Comparison of ENCODE assay signal across 1 cellular context in the genomic region with DNA sequence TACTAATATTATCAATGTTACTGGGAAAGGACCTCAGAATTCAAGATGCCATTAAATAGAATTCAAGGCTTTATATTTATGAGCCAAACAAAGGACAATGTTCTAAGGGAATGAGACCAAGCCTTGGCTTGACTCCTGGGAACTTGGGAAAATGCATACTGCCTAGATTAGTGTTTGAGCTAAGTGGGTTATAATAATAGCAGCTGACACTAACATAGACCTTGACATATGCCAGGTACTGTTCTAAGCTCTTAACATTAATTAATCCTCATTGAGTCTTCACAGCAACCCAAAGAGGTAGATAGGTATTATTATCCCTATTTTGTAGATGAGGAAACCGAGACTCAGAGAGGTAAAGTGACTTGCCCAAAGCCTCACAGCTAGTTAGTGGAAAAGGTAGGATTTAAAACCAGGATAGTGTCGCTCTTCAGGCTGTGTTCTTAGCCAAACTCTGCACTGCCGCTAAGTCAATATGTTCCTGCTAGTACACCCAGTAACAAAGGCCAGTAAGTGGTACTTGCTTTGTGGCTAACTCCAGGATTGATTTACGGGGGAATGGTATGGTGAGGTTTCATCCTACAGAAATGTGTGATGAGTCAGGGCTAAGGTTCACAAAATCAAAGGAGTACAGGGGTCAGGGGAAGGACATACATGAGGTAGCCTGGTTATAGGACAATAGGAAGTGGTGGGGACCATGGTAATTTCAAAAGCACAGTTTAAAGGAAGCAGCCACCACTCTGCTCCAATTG.
TF ChIP-seq lines count a peak whose summit lies in the region.

No MANE protein-coding gene starts in this region.

TF ChIP-seq in HepG2, 621 proteins besides CTCF, POLR2A, EP300 and RAD21:
- 0 out of 2 replicates have a peak, but pooled peaks have one; percentile 8 for TF ChIP-seq MIXL1 (CRISPR knock-in tag; IDR thresholded peaks at IDR 0.05)
- TF ChIP-seq, protein P1, sequence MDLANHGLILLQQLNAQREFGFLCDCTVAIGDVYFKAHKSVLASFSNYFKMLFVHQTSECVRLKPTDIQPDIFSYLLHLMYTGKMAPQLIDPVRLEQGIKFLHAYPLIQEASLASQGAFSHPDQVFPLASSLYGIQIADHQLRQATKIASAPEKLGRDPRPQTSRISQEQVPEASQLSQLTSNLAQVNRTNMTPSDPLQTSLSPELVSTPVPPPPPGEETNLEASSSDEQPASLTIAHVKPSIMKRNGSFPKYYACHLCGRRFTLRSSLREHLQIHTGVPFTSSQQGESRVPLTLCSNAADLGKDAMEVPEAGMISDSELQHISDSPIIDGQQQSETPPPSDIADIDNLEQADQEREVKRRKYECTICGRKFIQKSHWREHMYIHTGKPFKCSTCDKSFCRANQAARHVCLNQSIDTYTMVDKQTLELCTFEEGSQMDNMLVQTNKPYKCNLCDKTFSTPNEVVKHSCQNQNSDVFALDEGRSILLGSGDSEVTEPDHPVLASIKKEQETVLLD (CRISPR knock-in tag; IDR thresholded peaks at IDR 0.05; ENCODE audit: low read depth) = no peak
- peak; percentile 35; the same call in 1 of the 2 replicates for TF ChIP-seq RXRB (CRISPR knock-in tag; IDR thresholded peaks at IDR 0.05; ENCODE audit: borderline replicate concordance)
- no peak for TF ChIP-seq HES4 (CRISPR knock-in tag; IDR thresholded peaks at IDR 0.05; ENCODE audit: borderline replicate concordance)
- TF ChIP-seq ZBTB39 (CRISPR knock-in tag; IDR thresholded peaks at IDR 0.05) = peak; percentile 88; the same call in 1 of the 2 replicates
- peak in 1 of 2 experiments; percentile 33; a peak in 1 of 4 replicates for TF ChIP-seq NR2F1 (CRISPR knock-in tag; IDR thresholded peaks at IDR 0.05)
- no peak for TF ChIP-seq RCOR2 (CRISPR knock-in tag; IDR thresholded peaks at IDR 0.05)
- TF ChIP-seq ZNF484 (CRISPR knock-in tag; IDR thresholded peaks at IDR 0.05; ENCODE audit: borderline replicate concordance, low read depth) = no peak
- no peak for TF ChIP-seq RFX3 (CRISPR knock-in tag; IDR thresholded peaks at IDR 0.05)
- TF ChIP-seq TCF7 (IDR thresholded peaks at IDR 0.05; ENCODE audit: low read depth) = peak; percentile 46; the same call in 1 of the 2 replicates
- TF ChIP-seq RXRA (CRISPR knock-in tag; IDR thresholded peaks at IDR 0.05) = peak; percentile 22; the same call in 1 of the 2 replicates
- TF ChIP-seq RFX5 (IDR thresholded peaks at IDR 0.05; ENCODE audit: low read depth, low read length) = no peak
- no peak for TF ChIP-seq PHF21A (CRISPR knock-in tag; IDR thresholded peaks at IDR 0.05)
- TF ChIP-seq MAFK (conservative IDR thresholded peaks at IDR 0.05 in 1 of 2, IDR thresholded peaks at IDR 0.05 in 1 of 2; ENCODE audit: low read length in 2 of 2) = no peak
- TF ChIP-seq DDIT3 (CRISPR knock-in tag; IDR thresholded peaks at IDR 0.05) = no peak
- TF ChIP-seq ESRRA (CRISPR knock-in tag; IDR thresholded peaks at IDR 0.05; ENCODE audit: low read depth) = peak; percentile 66; the same call in 1 of the 2 replicates
- no peak for TF ChIP-seq EEA1 (CRISPR knock-in tag; IDR thresholded peaks at IDR 0.05; ENCODE audit: borderline replicate concordance)
- TF ChIP-seq ZMYM3 (CRISPR knock-in tag; IDR thresholded peaks at IDR 0.05) = peak; percentile 60
- TF ChIP-seq, protein P2, sequence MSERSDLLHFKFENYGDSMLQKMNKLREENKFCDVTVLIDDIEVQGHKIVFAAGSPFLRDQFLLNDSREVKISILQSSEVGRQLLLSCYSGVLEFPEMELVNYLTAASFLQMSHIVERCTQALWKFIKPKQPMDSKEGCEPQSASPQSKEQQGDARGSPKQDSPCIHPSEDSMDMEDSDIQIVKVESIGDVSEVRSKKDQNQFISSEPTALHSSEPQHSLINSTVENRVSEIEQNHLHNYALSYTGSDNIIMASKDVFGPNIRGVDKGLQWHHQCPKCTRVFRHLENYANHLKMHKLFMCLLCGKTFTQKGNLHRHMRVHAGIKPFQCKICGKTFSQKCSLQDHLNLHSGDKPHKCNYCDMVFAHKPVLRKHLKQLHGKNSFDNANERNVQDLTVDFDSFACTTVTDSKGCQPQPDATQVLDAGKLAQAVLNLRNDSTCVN (CRISPR knock-in tag; IDR thresholded peaks at IDR 0.05; ENCODE audit: borderline replicate concordance) = no peak
- TF ChIP-seq KAT8 (CRISPR knock-in tag; IDR thresholded peaks at IDR 0.05) = no peak
- TF ChIP-seq IRX3 (CRISPR knock-in tag; IDR thresholded peaks at IDR 0.05; ENCODE audit: borderline replicate concordance, low read depth) = no peak
- TF ChIP-seq, protein P3, sequence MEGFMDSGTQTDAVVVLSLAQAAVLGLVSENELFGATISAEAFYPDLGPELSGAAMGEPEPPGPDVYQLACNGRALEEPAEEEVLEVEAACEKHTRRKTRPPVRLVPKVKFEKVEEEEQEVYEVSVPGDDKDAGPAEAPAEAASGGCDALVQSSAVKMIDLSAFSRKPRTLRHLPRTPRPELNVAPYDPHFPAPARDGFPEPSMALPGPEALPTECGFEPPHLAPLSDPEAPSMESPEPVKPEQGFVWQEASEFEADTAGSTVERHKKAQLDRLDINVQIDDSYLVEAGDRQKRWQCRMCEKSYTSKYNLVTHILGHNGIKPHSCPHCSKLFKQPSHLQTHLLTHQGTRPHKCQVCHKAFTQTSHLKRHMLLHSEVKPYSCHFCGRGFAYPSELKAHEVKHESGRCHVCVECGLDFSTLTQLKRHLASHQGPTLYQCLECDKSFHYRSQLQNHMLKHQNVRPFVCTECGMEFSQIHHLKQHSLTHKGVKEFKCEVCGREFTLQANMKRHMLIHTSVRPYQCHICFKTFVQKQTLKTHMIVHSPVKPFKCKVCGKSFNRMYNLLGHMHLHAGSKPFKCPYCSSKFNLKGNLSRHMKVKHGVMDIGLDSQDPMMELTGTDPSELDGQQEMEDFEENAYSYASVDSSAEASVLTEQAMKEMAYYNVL (CRISPR knock-in tag; IDR thresholded peaks at IDR 0.05; ENCODE audit: borderline replicate concordance) = no peak
- no peak for TF ChIP-seq CENPT (CRISPR knock-in tag; IDR thresholded peaks at IDR 0.05; ENCODE audit: low read depth)
- TF ChIP-seq RARA (CRISPR knock-in tag; IDR thresholded peaks at IDR 0.05) = peak; percentile 95
- TF ChIP-seq FOXA1 (IDR thresholded peaks at IDR 0.05) = no peak
- TF ChIP-seq FOXA1 (CRISPR knock-in tag; IDR thresholded peaks at IDR 0.05) = peak; percentile 60
- TF ChIP-seq KDM5B (CRISPR knock-in tag; IDR thresholded peaks at IDR 0.05; ENCODE audit: borderline replicate concordance) = no peak
- no peak for TF ChIP-seq MIER3 (CRISPR knock-in tag; IDR thresholded peaks at IDR 0.05; ENCODE audit: borderline replicate concordance)
- no peak for TF ChIP-seq HOXA3 (CRISPR knock-in tag; IDR thresholded peaks at IDR 0.05)
- peak; percentile 39; the same call in 1 of the 2 replicates for TF ChIP-seq SOX5 (CRISPR knock-in tag; IDR thresholded peaks at IDR 0.05; ENCODE audit: borderline replicate concordance)
- TF ChIP-seq CREM (IDR thresholded peaks at IDR 0.05) = 0 out of 2 replicates have a peak, but pooled peaks have one; percentile 14
- no peak for TF ChIP-seq CREM (CRISPR knock-in tag; IDR thresholded peaks at IDR 0.05)
- TF ChIP-seq ISX (CRISPR knock-in tag; conservative IDR thresholded peaks at IDR 0.05) = no peak
- TF ChIP-seq, protein P4, sequence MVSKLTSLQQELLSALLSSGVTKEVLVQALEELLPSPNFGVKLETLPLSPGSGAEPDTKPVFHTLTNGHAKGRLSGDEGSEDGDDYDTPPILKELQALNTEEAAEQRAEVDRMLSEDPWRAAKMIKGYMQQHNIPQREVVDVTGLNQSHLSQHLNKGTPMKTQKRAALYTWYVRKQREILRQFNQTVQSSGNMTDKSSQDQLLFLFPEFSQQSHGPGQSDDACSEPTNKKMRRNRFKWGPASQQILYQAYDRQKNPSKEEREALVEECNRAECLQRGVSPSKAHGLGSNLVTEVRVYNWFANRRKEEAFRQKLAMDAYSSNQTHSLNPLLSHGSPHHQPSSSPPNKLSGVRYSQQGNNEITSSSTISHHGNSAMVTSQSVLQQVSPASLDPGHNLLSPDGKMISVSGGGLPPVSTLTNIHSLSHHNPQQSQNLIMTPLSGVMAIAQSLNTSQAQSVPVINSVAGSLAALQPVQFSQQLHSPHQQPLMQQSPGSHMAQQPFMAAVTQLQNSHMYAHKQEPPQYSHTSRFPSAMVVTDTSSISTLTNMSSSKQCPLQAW (CRISPR knock-in tag; IDR thresholded peaks at IDR 0.05) = no peak
- peak; percentile 44 for TF ChIP-seq PAXIP1 (CRISPR knock-in tag; conservative IDR thresholded peaks at IDR 0.05)
- no peak for TF ChIP-seq CSRNP2 (CRISPR knock-in tag; conservative IDR thresholded peaks at IDR 0.05; ENCODE audit: low read depth)
- 0 out of 2 replicates have a peak, but pooled peaks have one; percentile 31 for TF ChIP-seq FOSL2 (CRISPR knock-in tag; IDR thresholded peaks at IDR 0.05)
- no peak for TF ChIP-seq MIER2 (CRISPR knock-in tag; IDR thresholded peaks at IDR 0.05)
- TF ChIP-seq, protein P5, sequence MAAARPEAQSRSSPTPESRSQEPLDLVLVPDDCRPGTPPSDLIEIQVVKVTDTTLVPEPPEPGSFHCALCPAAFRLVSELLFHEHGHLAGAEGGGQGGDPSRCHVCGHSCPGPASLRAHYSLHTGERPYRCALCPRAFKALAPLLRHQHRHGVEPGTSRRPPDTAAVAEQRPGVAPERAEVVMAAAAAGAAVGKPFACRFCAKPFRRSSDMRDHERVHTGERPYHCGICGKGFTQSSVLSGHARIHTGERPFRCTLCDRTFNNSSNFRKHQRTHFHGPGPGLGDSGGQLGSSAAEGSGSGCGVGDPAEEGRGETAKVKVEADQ (CRISPR knock-in tag; IDR thresholded peaks at IDR 0.05; ENCODE audit: borderline replicate concordance) = no peak
